Comparison of ENCODE assay signal across 8 cellular contexts in the genomic region with DNA sequence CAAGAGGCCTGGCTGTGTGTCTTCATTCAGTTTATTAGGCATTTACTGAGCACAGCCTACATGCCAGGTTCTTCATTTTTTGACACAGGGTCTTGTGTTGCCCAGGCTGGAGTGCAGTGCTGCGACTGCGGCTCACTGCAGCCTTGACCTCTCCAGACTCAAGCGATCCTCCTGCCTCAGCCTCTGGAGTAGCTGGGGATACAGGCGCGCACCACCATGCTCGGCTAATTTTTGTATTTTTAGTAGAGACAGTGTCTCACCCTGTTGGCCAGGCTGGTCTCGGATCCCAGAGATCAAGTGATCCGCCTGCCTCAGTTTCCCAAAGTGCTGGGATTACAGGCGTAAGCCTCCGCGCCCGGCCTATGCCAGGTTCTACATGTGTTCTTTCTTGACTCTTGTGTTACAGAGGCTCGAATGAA. TPM values are rescaled to one million over a fixed set of nuclear protein-coding genes. Genes with fewer than 3 reads are reported as not detected.
DNase-seq lines count a peak whose midpoint lies in the region; ATAC-seq and TF ChIP-seq lines count a peak whose summit lies in the region.

No MANE protein-coding gene starts in this region.

- H3K4me3 ChIP-seq in astrocyte of the cerebellum (ENCODE audit: low read depth, low read length) (peak overlapping the region; percentile 82), right lobe of liver (peak overlapping the region; percentile 91 to 99 (median 97)), thymus (ENCODE audit: low read length) (peak overlapping the region; percentile 96)

- H3K27ac Mint-ChIP-seq in activated CD4-positive, alpha-beta T cell treated with anti-CD3 and anti-CD28 coated beads, Interleukin-2, amount 10 ng/mL, durations not matched to agents 7 days and 5 days, result peak overlapping the region; percentile 81

- H3K36me3 ChIP-seq in right lobe of liver (no peaks in the 10 kb centered on the region), thymus (ENCODE audit: control insufficient read depth, insufficient read depth) (no peaks in the 10 kb centered on the region)

- H3K4me1 Mint-ChIP-seq in activated CD4-positive, alpha-beta T cell treated with anti-CD3 and anti-CD28 coated beads, Interleukin-2, amount 10 ng/mL, durations not matched to agents 7 days and 5 days, result peaks cover 25% of the 10 kb centered on the region

- H3K4me3 Mint-ChIP-seq in activated CD4-positive, alpha-beta T cell treated with anti-CD3 and anti-CD28 coated beads, Interleukin-2, amount 10 ng/mL, durations not matched to agents 7 days and 5 days, result peak overlapping the region; percentile 96

- H3K27me3 ChIP-seq in right lobe of liver, result no peaks in the 10 kb centered on the region
- no peaks in the 10 kb centered on the region for H3K27me3 ChIP-seq in thymus (ENCODE audit: control insufficient read depth, insufficient read depth)

- peak overlapping the region; percentile 68 to 91 (median 85) for H3K27ac ChIP-seq in right lobe of liver
- no peak overlapping the region for H3K27ac ChIP-seq in thymus (ENCODE audit: low read depth)

- ATAC-seq in right lobe of liver (no peak), GM19328 (IDR thresholded peaks at IDR 0.05; ENCODE audit: unreplicated experiment) (no peak)

- H3K4me1 ChIP-seq in right lobe of liver, result peaks cover 0 to 33% (median 16%) of the 10 kb centered on the region in 4 donors
- H3K4me1 ChIP-seq in thymus (ENCODE audit: control insufficient read depth, insufficient read depth, low read length), result peaks cover 3% of the 10 kb centered on the region

- 42% methylated on average over 12 of the region's 13 CpGs for WGBS in right lobe of liver (ENCODE audit: insufficient coverage, low coverage, low lambda C conversion rate, missing lambda C conversion rate)
- WGBS in thymus, result 62% methylated on average over 13 of the region's 13 CpGs

- in situ Hi-C loops in astrocyte of the cerebellum (cut with HindIII; ENCODE audit: low sequenced_read_pairs), result no loop called here

- H3K9me3 ChIP-seq in right lobe of liver, result no peaks in the 10 kb centered on the region
- no peaks in the 10 kb centered on the region for H3K9me3 ChIP-seq in thymus (ENCODE audit: control insufficient read depth)

- intact Hi-C loops in right lobe of liver (cut with DNase I), result no loop called here

- POLR2A ChIA-PET in activated CD4-positive, alpha-beta T cell treated with anti-CD3 and anti-CD28 coated beads, Interleukin-2, amount 10 ng/mL, durations not matched to agents 7 days and 5 days (lab: Charles Lee), result no interaction called here

- no peaks in the 10 kb centered on the region for H3K36me3 Mint-ChIP-seq in activated CD4-positive, alpha-beta T cell treated with anti-CD3 and anti-CD28 coated beads, Interleukin-2, amount 10 ng/mL, durations not matched to agents 7 days and 5 days (ENCODE audit: low read depth)

- no peak for DNase-seq in activated CD4-positive, alpha-beta T cell treated with anti-CD3 and anti-CD28 coated beads, Interleukin-2, amount 10 ng/mL, durations not matched to agents 7 days and 5 days
- DNase-seq in activated CD4-positive, alpha-beta T cell treated with anti-CD3 and anti-CD28 coated beads for 4 hours, result no peak
- DNase-seq in astrocyte of the cerebellum (ENCODE audit: low read depth), result no peak
- no peak for DNase-seq in right lobe of liver
- no peak for DNase-seq in cerebellar nuclear complex (lab: John Stamatoyannopoulos, UW)
- no peak for DNase-seq in NCI-H1105 treated with DMSO at 0.1 percent for 48 hours (lab: John Stamatoyannopoulos, UW)

- TF ChIP-seq POLR2A in right lobe of liver (IDR thresholded peaks at IDR 0.05), result no peak

- H3K27me3 Mint-ChIP-seq in activated CD4-positive, alpha-beta T cell treated with anti-CD3 and anti-CD28 coated beads, Interleukin-2, amount 10 ng/mL, durations not matched to agents 7 days and 5 days, result peaks cover 10% of the 10 kb centered on the region

- CTCF ChIA-PET in activated CD4-positive, alpha-beta T cell treated with anti-CD3 and anti-CD28 coated beads, Interleukin-2, amount 10 ng/mL, durations not matched to agents 7 days and 5 days (lab: Charles Lee), result interaction anchor here (0.8 to 1.8 kb wide), 3 partner anchors 27 to 283 kb away, joined by 3 to 4 read pairs (median 3); no protein-coding TSS in a partner anchor

- no peaks in the 10 kb centered on the region for H3K9me3 Mint-ChIP-seq in activated CD4-positive, alpha-beta T cell treated with anti-CD3 and anti-CD28 coated beads, Interleukin-2, amount 10 ng/mL, durations not matched to agents 7 days and 5 days

- TF ChIP-seq CTCF in astrocyte of the cerebellum (IDR thresholded peaks at IDR 0.05; ENCODE audit: low read depth, low read length, missing control alignments), result no peak
- TF ChIP-seq CTCF in right lobe of liver (IDR thresholded peaks at IDR 0.05), result no peak

RNA-seq across cellular contexts. Expression of a gene that starts 0.6 kb away (rescaled TPM):
- total RNA-seq in activated CD4-positive, alpha-beta T cell treated with anti-CD3 and anti-CD28 coated beads, Interleukin-2, amount 10 ng/mL, durations not matched to agents 7 days and 5 days, result 1 to 10 TPM; 7.8 TPM
- 10 to 100 TPM; 46.9 to 82.1 (median 59.1) TPM for total RNA-seq in right lobe of liver
- 4.8 TPM for polyA plus RNA-seq in thymus

Comparison
In these comparisons a context has a peak if more than half of its experiments do, and no peak if none do; other contexts are left out.
1. RNA of a gene that starts 0.6 kb away (total RNA-seq): 46.9 to 82.1 TPM in right lobe of liver; 7.8 TPM in activated CD4-positive, alpha-beta T cell treated with anti-CD3 and anti-CD28 coated beads, Interleukin-2, amount 10 ng/mL, durations not matched to agents 7 days and 5 days; every median in the first group is over 4 times any median in the second.
2. Peak in every context shown above with its lines, with median percentiles within 50 percentile points of each other: H3K4me3 ChIP-seq.